9 cellular contexts compared by ENCODE assay signal in the genomic region with DNA sequence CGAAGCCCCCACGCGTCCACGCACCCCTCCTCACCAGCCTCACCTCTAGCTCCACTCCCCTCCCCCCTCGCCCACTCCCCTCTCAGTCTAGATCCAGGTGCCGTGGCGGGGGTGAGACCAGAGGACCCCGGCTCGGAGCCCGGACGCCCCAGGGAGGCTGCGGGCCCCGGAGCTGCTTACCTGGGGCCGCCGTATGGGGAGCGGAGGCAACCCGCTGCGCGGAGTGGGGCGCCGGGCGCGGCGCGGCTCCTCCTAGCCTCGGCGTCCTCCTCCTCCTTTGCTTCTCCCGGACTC. TPM values are rescaled to one million over a fixed set of nuclear protein-coding genes. Genes with fewer than 3 reads are reported as not detected.
DNase-seq lines count a peak whose midpoint lies in the region; ATAC-seq, FAIRE-seq and TF ChIP-seq lines count a peak whose summit lies in the region.
"Had no signal": no experiment of that assay in that cellular context is flagged by ENCODE, and none has a peak within 500 bp of the region (broad histone marks: within the 10 kb centered on the region; RNA-seq: fewer than 3 reads in every experiment).

No MANE protein-coding gene starts in this region.

- H4K20me1 ChIP-seq in GM12878 (ENCODE audit: control insufficient read depth, insufficient read depth) = no peaks in the 10 kb centered on the region

- RAD21 ChIA-PET in GM12878 (lab: Charles Lee; ENCODE audit: unreplicated experiment) = interaction anchor here (0.7 kb wide), 1 partner anchor 18 kb away, joined by 3 read pairs; no protein-coding TSS in a partner anchor

- in situ Hi-C loops in GM12878 (cut with MboI) = loop anchor here (25.0 kb wide), 1 partner anchor 1449 kb away; no protein-coding TSS in a partner anchor

- no peak for DNase-seq in activated T-cell treated with anti-CD3 and anti-CD28 coated beads, Interleukin-2, amount 50 U/mL, for 72 hours
- DNase-seq in activated T-cell treated with anti-CD3 and anti-CD28 coated beads, Interleukin-2, amount 50 U/mL, for 48 hours = no peak
- no peak for DNase-seq in GM12878 (ENCODE audit: low read depth, low spot score)
- no peak for DNase-seq in lower lobe of right lung
- DNase-seq in tibial nerve (ENCODE audit: low spot score in 2 of 2) = no peak
- no peak for DNase-seq in foreskin melanocyte
- no peak for DNase-seq in NCI-H2081 treated with DMSO at 0.1 percent for 48 hours (lab: John Stamatoyannopoulos, UW)
- DNase-seq: CD8-positive, alpha-beta memory T cell had no signal

- H3K79me2 ChIP-seq in GM12878 (ENCODE audit: control insufficient read depth, insufficient read depth, low read length) = no peaks in the 10 kb centered on the region

- WGBS in GM12878 (ENCODE audit: insufficient coverage, insufficient replicate concordance, low lambda C conversion rate, missing lambda C conversion rate) = 0% methylated on average over 13 of the region's 28 CpGs
- 1% methylated on average over 28 of the region's 28 CpGs; no CpG with 5 or more reads in 1 of the 2 donors for WGBS in tibial nerve, 2 donors

- peaks cover 0 to 1% of the 10 kb centered on the region in 2 donors for H3K36me3 Mint-ChIP-seq in activated T-cell treated with anti-CD3 and anti-CD28 coated beads, Interleukin-2, amount 50 U/mL, for 72 hours (ENCODE audit: insufficient read depth in 2 of 2)
- H3K36me3 Mint-ChIP-seq: CD8-positive, alpha-beta memory T cell had no signal

- H3K4me1 Mint-ChIP-seq in activated T-cell treated with anti-CD3 and anti-CD28 coated beads, Interleukin-2, amount 50 U/mL, for 72 hours (ENCODE audit: low read depth) = peaks cover 4% of the 10 kb centered on the region

- TF ChIP-seq EP300 in GM12878 (IDR thresholded peaks at IDR 0.05; ENCODE audit: borderline replicate concordance in 1 of 2, control insufficient read depth in 1 of 2, low read depth in 2 of 2, low read length in 2 of 2) (no peak), tibial nerve (IDR thresholded peaks at IDR 0.05) (no peak)

- H3K9ac ChIP-seq in GM12878 (ENCODE audit: control insufficient read depth, insufficient read depth, low read length) = no peak overlapping the region

- peaks cover 57% of the 10 kb centered on the region for H3K27me3 Mint-ChIP-seq in activated T-cell treated with anti-CD3 and anti-CD28 coated beads, Interleukin-2, amount 50 U/mL, for 72 hours (ENCODE audit: low read depth)

- BruUV-seq in GM12878 (replicated peaks; lab: Mats Ljungman, UMichigan) = no TSS peak

- H3K4me2 ChIP-seq in GM12878 (ENCODE audit: control insufficient read depth, insufficient read depth) = peak overlapping the region; percentile 36

- TF ChIP-seq POLR2A in GM12878 (IDR thresholded peaks at IDR 0.05; ENCODE audit: low read depth, low read length) = no peak
- TF ChIP-seq POLR2A in tibial nerve (IDR thresholded peaks at IDR 0.05) = no peak

- H3K9me3 Mint-ChIP-seq in activated T-cell treated with anti-CD3 and anti-CD28 coated beads, Interleukin-2, amount 50 U/mL, for 72 hours = no peaks in the 10 kb centered on the region
- H3K9me3 Mint-ChIP-seq: CD8-positive, alpha-beta memory T cell had no signal

- H3K27ac Mint-ChIP-seq in activated T-cell treated with anti-CD3 and anti-CD28 coated beads, Interleukin-2, amount 50 U/mL, for 72 hours = no peak overlapping the region
- H3K27ac Mint-ChIP-seq: CD8-positive, alpha-beta memory T cell had no signal

- no peak overlapping the region for H2AFZ ChIP-seq in GM12878 (ENCODE audit: control insufficient read depth, low read depth, low read length)

- POLR2A ChIA-PET in GM12878 (lab: Charles Lee) = no interaction called here

- peaks cover 3 to 4% of the 10 kb centered on the region in 2 experiments; a peak in 3 of 4 replicates for H3K27me3 ChIP-seq in GM12878 (replicated peaks in 1 of 2; ENCODE audit: control insufficient read depth in 2 of 2, insufficient read depth in 2 of 2, low read length in 1 of 2)
- H3K27me3 ChIP-seq in lower lobe of right lung (ENCODE audit: low read depth) = peaks cover 45% of the 10 kb centered on the region
- peaks cover 0 to 20% of the 10 kb centered on the region in 2 donors for H3K27me3 ChIP-seq in tibial nerve

- FAIRE-seq in GM12878 (lab: Jason Lieb, UNC) = no peak

- peak; percentile 51 to 59 for ATAC-seq in activated T-cell treated with anti-CD3 and anti-CD28 coated beads, Interleukin-2, amount 50 U/mL, for 72 hours (replicated peaks in 1 of 2)
- ATAC-seq in GM12878 = peak; percentile 55; the same call in 2 of the 3 replicates
- ATAC-seq in lower lobe of right lung = peak in 1 of 2 donors; percentile 29
- no peak for ATAC-seq in HG02759 (IDR thresholded peaks at IDR 0.05; ENCODE audit: unreplicated experiment)

- H3K4me3 ChIP-seq in GM12878 = peak overlapping the region; percentile 73
- H3K4me3 ChIP-seq in lower lobe of right lung = peak overlapping the region; percentile 61
- H3K4me3 ChIP-seq in tibial nerve = peak overlapping the region; percentile 55 to 70 (median 62)

- TF ChIP-seq CTCF in GM12878 (IDR thresholded peaks at IDR 0.05 in 2 of 3, conservative IDR thresholded peaks at IDR 0.05 in 1 of 3; ENCODE audit: control insufficient read depth in 2 of 3, extremely low read depth in 1 of 3, insufficient read depth in 1 of 3, low read depth in 3 of 3, low read length in 3 of 3) (no peak), lower lobe of right lung (IDR thresholded peaks at IDR 0.05) (no peak), tibial nerve (IDR thresholded peaks at IDR 0.05) (no peak)

- SMC1A ChIA-PET in GM12878 (lab: Charles Lee; ENCODE audit: uncharacterized antibody, unreplicated experiment) = no interaction called here

- H3K4me1 ChIP-seq in GM12878 (ENCODE audit: control insufficient read depth, insufficient read depth, low read length) = no peaks in the 10 kb centered on the region
- H3K4me1 ChIP-seq in lower lobe of right lung = peaks cover 23% of the 10 kb centered on the region
- H3K4me1 ChIP-seq in tibial nerve = peaks cover 0 to 38% (median 10%) of the 10 kb centered on the region in 4 donors

- H3K4me3 Mint-ChIP-seq in activated T-cell treated with anti-CD3 and anti-CD28 coated beads, Interleukin-2, amount 50 U/mL, for 72 hours = peak overlapping the region; percentile 89 to 95

- H3K27ac ChIP-seq in GM12878 (ENCODE audit: control insufficient read depth, insufficient read depth) (no peak overlapping the region), lower lobe of right lung (peak overlapping the region; percentile 36), tibial nerve (peak overlapping the region in 2 of 4 donors; percentile 39 to 71)

- no peak for TF ChIP-seq RAD21 in GM12878 (IDR thresholded peaks at IDR 0.05; ENCODE audit: insufficient read depth, low read depth, low read length)

- CTCF ChIA-PET in GM12878 (lab: Yijun Ruan, JAX) = no interaction called here

- intact Hi-C loops in GM12878 (cut with micrococcal nuclease; ENCODE audit: unreplicated experiment) = no loop called here
- intact Hi-C loops in lower lobe of right lung (cut with DNase I) = no loop called here

- no peaks in the 10 kb centered on the region for H3K9me3 ChIP-seq in GM12878 (replicated peaks; ENCODE audit: control insufficient read depth, insufficient read depth, low read length)
- no peaks in the 10 kb centered on the region for H3K9me3 ChIP-seq in lower lobe of right lung
- no peaks in the 10 kb centered on the region for H3K9me3 ChIP-seq in tibial nerve

- no peaks in the 10 kb centered on the region for H3K36me3 ChIP-seq in GM12878 (ENCODE audit: control insufficient read depth in 2 of 2, insufficient read depth in 2 of 2, low read length in 1 of 2)
- no peaks in the 10 kb centered on the region for H3K36me3 ChIP-seq in lower lobe of right lung
- H3K36me3 ChIP-seq in tibial nerve = no peaks in the 10 kb centered on the region

TF ChIP-seq in GM12878, 131 proteins besides CTCF, POLR2A, EP300 and RAD21 (continues in another document):
- TF ChIP-seq, protein P1, sequence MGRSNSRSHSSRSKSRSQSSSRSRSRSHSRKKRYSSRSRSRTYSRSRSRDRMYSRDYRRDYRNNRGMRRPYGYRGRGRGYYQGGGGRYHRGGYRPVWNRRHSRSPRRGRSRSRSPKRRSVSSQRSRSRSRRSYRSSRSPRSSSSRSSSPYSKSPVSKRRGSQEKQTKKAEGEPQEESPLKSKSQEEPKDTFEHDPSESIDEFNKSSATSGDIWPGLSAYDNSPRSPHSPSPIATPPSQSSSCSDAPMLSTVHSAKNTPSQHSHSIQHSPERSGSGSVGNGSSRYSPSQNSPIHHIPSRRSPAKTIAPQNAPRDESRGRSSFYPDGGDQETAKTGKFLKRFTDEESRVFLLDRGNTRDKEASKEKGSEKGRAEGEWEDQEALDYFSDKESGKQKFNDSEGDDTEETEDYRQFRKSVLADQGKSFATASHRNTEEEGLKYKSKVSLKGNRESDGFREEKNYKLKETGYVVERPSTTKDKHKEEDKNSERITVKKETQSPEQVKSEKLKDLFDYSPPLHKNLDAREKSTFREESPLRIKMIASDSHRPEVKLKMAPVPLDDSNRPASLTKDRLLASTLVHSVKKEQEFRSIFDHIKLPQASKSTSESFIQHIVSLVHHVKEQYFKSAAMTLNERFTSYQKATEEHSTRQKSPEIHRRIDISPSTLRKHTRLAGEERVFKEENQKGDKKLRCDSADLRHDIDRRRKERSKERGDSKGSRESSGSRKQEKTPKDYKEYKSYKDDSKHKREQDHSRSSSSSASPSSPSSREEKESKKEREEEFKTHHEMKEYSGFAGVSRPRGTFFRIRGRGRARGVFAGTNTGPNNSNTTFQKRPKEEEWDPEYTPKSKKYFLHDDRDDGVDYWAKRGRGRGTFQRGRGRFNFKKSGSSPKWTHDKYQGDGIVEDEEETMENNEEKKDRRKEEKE (IDR thresholded peaks at IDR 0.05) = no peak
- TF ChIP-seq TCF3 (IDR thresholded peaks at IDR 0.05; ENCODE audit: borderline replicate concordance, insufficient read depth, low read depth, low read length) = no peak

RNA-seq across cellular contexts. Expression of gene ENOX1, which starts 0.4 kb away (rescaled TPM):
- total RNA-seq in activated T-cell treated with anti-CD3 and anti-CD28 coated beads, Interleukin-2, amount 50 U/mL, for 72 hours = 1 to 10 TPM; 1.2 to 2.0 TPM
- 0.39 and 1.4 TPM in 2 replicates for total RNA-seq in GM12878 (2013; cell fraction: nucleolus; rRNA removed)
- total RNA-seq in GM12878 (2014; rRNA removed) = 0.11 and 0.98 TPM in 2 replicates
- 0.18 and 0.23 TPM in 2 replicates for total RNA-seq in GM12878 (2014; rRNA removed; fragmentation: Illumina TruSeq; extraction: Trizol)
- 0.11 and 0.13 TPM in 2 replicates for total RNA-seq in GM12878 (2021)
- polyA plus RNA-seq in GM12878 (2011; ENCODE audit: low read depth) = not detected
- 0.16 and 0.20 TPM in 2 replicates for polyA plus RNA-seq in GM12878 (2011; rRNA removed)
- polyA plus RNA-seq in GM12878 (2011; cell fraction: cytosol; rRNA removed) = 0.12 and 0.20 TPM in 2 replicates
- polyA plus RNA-seq in GM12878 (2011; cell fraction: nucleus; rRNA removed) = 0.06 and 0.13 TPM in 2 replicates
- 0.04 and 0.17 TPM in 2 replicates for polyA plus RNA-seq in GM12878 (2012)
- 0.18 and 0.21 TPM in 2 replicates for polyA plus RNA-seq in GM12878 (2014; fragmentation: Illumina TruSeq; extraction: Trizol)
- polyA plus RNA-seq in GM12878 (2014; fragmentation: Nextera tagmentation; extraction: Ambion mirVana) = under 1 TPM; 0.11 to 0.26 TPM
- 0.14 and 0.19 TPM in 2 replicates for polyA plus RNA-seq in GM12878 (2014; rRNA removed)
- polyA plus RNA-seq in GM12878 (2016; fragmentation: Nextera tagmentation; extraction: Ambion mirVana) = under 1 TPM; 0.11 to 0.13 TPM
- polyA minus RNA-seq in GM12878 (2011; rRNA and poly(A)+ RNA removed) = 0.10 TPM in 1 of 2 replicates, not detected in the other
- 0.31 TPM in 1 of 2 replicates, not detected in the other for polyA minus RNA-seq in GM12878 (2011; cell fraction: cytosol; rRNA and poly(A)+ RNA removed)
- polyA minus RNA-seq in GM12878 (2011; cell fraction: nucleus; rRNA and poly(A)+ RNA removed) = 0.12 and 0.38 TPM in 2 replicates
- total RNA-seq in lower lobe of right lung = 2.0 TPM
- 1 to 10 TPM; 2.6 to 8.2 (median 4.6) TPM for total RNA-seq in tibial nerve
- polyA plus RNA-seq: CD8-positive, alpha-beta memory T cell had no signal
